Comparison of ENCODE assay signal across 9 cellular contexts in the genomic region with DNA sequence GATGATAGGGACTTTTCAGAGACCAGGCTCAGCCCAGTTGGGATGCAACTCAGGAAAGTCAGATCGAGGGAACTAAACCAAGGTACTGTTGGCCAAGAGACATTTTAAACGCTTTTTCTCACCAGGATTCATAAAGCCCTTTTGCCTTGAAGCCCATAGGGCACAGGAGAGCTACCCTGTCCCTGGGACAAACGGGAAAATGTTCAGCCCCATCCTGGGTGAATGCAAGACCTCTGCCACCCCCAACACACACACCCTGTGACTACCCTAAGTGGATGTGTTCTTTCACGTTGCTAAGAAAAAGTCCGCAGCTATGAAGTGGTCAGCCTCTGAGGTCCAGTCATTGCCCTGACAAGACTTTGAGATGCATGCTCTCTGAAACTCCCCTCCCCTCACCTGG. TPM values are rescaled to one million over a fixed set of nuclear protein-coding genes. Genes with fewer than 3 reads are reported as not detected.
A peak's percentile ranks its signal among the peaks of the same experiment; 100 is the strongest.
DNase-seq lines count a peak whose midpoint lies in the region; ATAC-seq and TF ChIP-seq lines count a peak whose summit lies in the region.
"Had no signal": no experiment of that assay in that cellular context is flagged by ENCODE, and none has a peak within 500 bp of the region (broad histone marks: within the 10 kb centered on the region; RNA-seq: fewer than 3 reads in every experiment).

No MANE protein-coding gene starts in this region.

- H3K27me3 Mint-ChIP-seq in activated B cell treated with CpG ODN at 0.5 μM for 24 hours: no peaks in the 10 kb centered on the region

- peaks cover 45% of the 10 kb centered on the region for H3K36me3 Mint-ChIP-seq in activated B cell treated with CpG ODN at 0.5 μM for 24 hours (ENCODE audit: low read depth)

- H2AFZ ChIP-seq in GM23248: peak overlapping the region; percentile 90; the same call in 1 of the 2 replicates
- peak overlapping the region; percentile 35 for H2AFZ ChIP-seq in hepatocyte

- TF ChIP-seq CTCF in activated B cell treated with CpG ODN at 0.5 μM for 24 hours (IDR thresholded peaks at IDR 0.05): no peak
- TF ChIP-seq CTCF in hepatocyte (IDR thresholded peaks at IDR 0.05; ENCODE audit: poor library complexity): no peak

- POLR2A ChIA-PET in activated B cell treated with CpG ODN at 0.5 μM for 24 hours (lab: Charles Lee): interaction anchor here (0.6 to 21.1 kb wide), 16 partner anchors 8 to 125 kb away, joined by 3 to 451 read pairs (median 8); a partner anchor contains a TSS

- H3K4me2 ChIP-seq in GM23248 (ENCODE audit: unreplicated experiment) (peak overlapping the region; percentile 94), hepatocyte (peak overlapping the region; percentile 74)

- H3K4me3 Mint-ChIP-seq in activated B cell treated with CpG ODN at 0.5 μM for 24 hours: peak overlapping the region; percentile 86

- no peaks in the 10 kb centered on the region; the same call in 1 of the 2 replicates for H4K20me1 ChIP-seq in GM23248 (ENCODE audit: insufficient read depth)
- no peaks in the 10 kb centered on the region for H4K20me1 ChIP-seq in hepatocyte (ENCODE audit: insufficient read depth, poor library complexity, severe bottlenecking)

- H3K4me1 ChIP-seq in GM23248 (ENCODE audit: insufficient read depth): peaks cover 19% of the 10 kb centered on the region
- peaks cover 7% of the 10 kb centered on the region for H3K4me1 ChIP-seq in hepatocyte (ENCODE audit: insufficient read depth)

- H3K9me3 ChIP-seq in GM23248 (ENCODE audit: low read depth): no peaks in the 10 kb centered on the region
- no peaks in the 10 kb centered on the region for H3K9me3 ChIP-seq in hepatocyte (ENCODE audit: low read depth)
- H3K9me3 ChIP-seq: uterus had no signal

- H3K36me3 ChIP-seq in GM23248 (ENCODE audit: low read depth) (no peaks in the 10 kb centered on the region), hepatocyte (replicated peaks; ENCODE audit: insufficient read depth, low read depth) (no peaks in the 10 kb centered on the region)
- H3K36me3 ChIP-seq: uterus had no signal

- H3F3A ChIP-seq in GM23248 (ENCODE audit: insufficient read depth): peaks cover 21% of the 10 kb centered on the region

- peak overlapping the region; percentile 74 for H3K4me3 ChIP-seq in GM23248
- peak overlapping the region; percentile 4 for H3K4me3 ChIP-seq in hepatocyte
- H3K4me3 ChIP-seq in skin epidermis: peak overlapping the region in 2 of 7 experiments; percentile 22 to 31

- DNase-seq in GM23248 (no peak), activated B cell treated with CpG ODN at 0.5 μM for 24 hours (no peak), hepatocyte (ENCODE audit: low spot score) (no peak), SKM-1 treated with dmso at 0.1 percent for 144 hours (lab: John Stamatoyannopoulos, UW; ENCODE audit: unreplicated experiment) (no peak), NCI-H524 (lab: John Stamatoyannopoulos, UW) (no peak), AG08396 (ENCODE audit: low spot score) (no peak), hepatic stellate cell (ENCODE audit: low spot score) (no peak)

- CTCF ChIA-PET in activated B cell treated with CpG ODN at 0.5 μM for 24 hours (lab: Charles Lee): interaction anchor here (1.0 to 2.1 kb wide), 3 partner anchors 11 to 37 kb away, joined by 4 to 7 read pairs (median 4); no protein-coding TSS in a partner anchor

- WGBS in GM23248 (ENCODE audit: low coverage in 1 of 2, low lambda C conversion rate in 2 of 2, missing lambda C conversion rate in 2 of 2), 2 experiments: 48 to 50% methylated on average over 5 of the region's 5 CpGs
- WGBS in hepatocyte (ENCODE audit: low lambda C conversion rate, missing lambda C conversion rate): 55% methylated on average over 5 of the region's 5 CpGs

- peaks cover 99% of the 10 kb centered on the region for H3K4me1 Mint-ChIP-seq in activated B cell treated with CpG ODN at 0.5 μM for 24 hours

- H3K9ac ChIP-seq in GM23248: peak overlapping the region; percentile 77; the same call in 1 of the 2 replicates

- intact Hi-C loops in activated B cell treated with CpG ODN at 0.5 μM for 24 hours (cut with micrococcal nuclease): no loop called here

- H3K79me2 ChIP-seq in GM23248 (ENCODE audit: insufficient read depth): no peaks in the 10 kb centered on the region
- no peaks in the 10 kb centered on the region for H3K79me2 ChIP-seq in hepatocyte

- H3K27ac Mint-ChIP-seq in activated B cell treated with CpG ODN at 0.5 μM for 24 hours: peak overlapping the region; percentile 97

- no peak for ATAC-seq in activated B cell treated with CpG ODN at 0.5 μM for 24 hours (ENCODE audit: low read depth)

- H3K27me3 ChIP-seq in GM23248 (replicated peaks; ENCODE audit: insufficient read depth): no peaks in the 10 kb centered on the region
- no peaks in the 10 kb centered on the region for H3K27me3 ChIP-seq in hepatocyte
- H3K27me3 ChIP-seq: uterus had no signal

- in situ Hi-C loops in GM23248 (cut with MboI): no loop called here

- H3K27ac ChIP-seq in GM23248 (no peak overlapping the region), hepatocyte (peak overlapping the region; percentile 80), skin epidermis (peak overlapping the region in 18 of 21 experiments; percentile 66 to 92 (median 86))

- H3K9me2 ChIP-seq in GM23248 (ENCODE audit: insufficient read depth): no peaks in the 10 kb centered on the region
- no peaks in the 10 kb centered on the region for H3K9me2 ChIP-seq in hepatocyte (replicated peaks; ENCODE audit: insufficient read depth)

- H3K9me3 Mint-ChIP-seq in activated B cell treated with CpG ODN at 0.5 μM for 24 hours: no peaks in the 10 kb centered on the region

RNA-seq across cellular contexts. Expression of a gene that starts 58.4 kb away (rescaled TPM):
- total RNA-seq in GM23248 (2014; rRNA removed; shearing (Covaris generic)): 0.86 and 1.6 TPM in 2 replicates
- polyA plus RNA-seq in GM23248 (2016; fragmentation: Nextera tagmentation; extraction: Ambion mirVana): 0.26 and 0.33 TPM in 2 replicates
- 88.5 and 97.3 TPM in 2 replicates for total RNA-seq in activated B cell treated with CpG ODN at 0.5 μM for 24 hours
- 9.4 and 11.0 TPM in 2 replicates for total RNA-seq in hepatocyte
- 7.4 and 13.8 TPM in 2 replicates for polyA plus RNA-seq in hepatocyte
